In genomic region chr3:50303038-50303815, GRCh38 we compare ENCODE assay signal across 8 cellular contexts. TPM values are rescaled to one million over a fixed set of nuclear protein-coding genes. Genes with fewer than 3 reads are reported as not detected.
DNase-seq lines count a peak whose midpoint lies in the region; ATAC-seq, FAIRE-seq and TF ChIP-seq lines count a peak whose summit lies in the region.

TSS of gene HYAL1 (minus strand) at chr3:50303574. CDS start at chr3:50302956, 618 bp downstream.

- H3K4ac ChIP-seq in IMR-90 (ENCODE audit: low read depth, low read length), result no peak within 1 kb of the TSS

- intact Hi-C loops in IMR-90 (cut with micrococcal nuclease), result no loop called here
- intact Hi-C loops in spleen (cut with DNase I; ENCODE audit: low total_unique reads), result no loop called here

- CTCF ChIA-PET in IMR-90 (lab: Yijun Ruan, JAX), result no interaction called here

- H3K4me3 ChIP-seq in IMR-90 (ENCODE audit: insufficient read depth, low read depth, low read length) (no peak within 1 kb of the TSS), keratinocyte (ENCODE audit: control insufficient read depth in 2 of 3, extremely low read depth in 1 of 3, insufficient read depth in 2 of 3, low read depth in 1 of 3, low read length in 3 of 3) (peak within 1 kb of the TSS in 2 of 3 experiments; percentile 11 to 14), spleen (peak within 1 kb of the TSS; percentile 6 to 90 (median 34))

- no peak within 1 kb of the TSS for H2BK120ac ChIP-seq in IMR-90 (ENCODE audit: low read depth, low read length)

- H3K9me3 ChIP-seq in IMR-90 (ENCODE audit: control insufficient read depth, insufficient read depth, low read length), result 0 out of 2 replicates have a peak, but pooled peaks cover 3% of the 10 kb centered on the region
- H3K9me3 ChIP-seq in keratinocyte (ENCODE audit: control insufficient read depth, low read depth, low read length), result no peaks in the 10 kb centered on the region
- peaks cover 0 to 10% (median 5%) of the 10 kb centered on the region in 8 donors for H3K9me3 ChIP-seq in spleen

- BruUV-seq in IMR-90 (replicated peaks; lab: Mats Ljungman, UMichigan), result no TSS peak

- H2BK5ac ChIP-seq in IMR-90 (ENCODE audit: low read depth, low read length, poor library complexity, severe bottlenecking), result no peak within 1 kb of the TSS

- peaks cover 18% of the 10 kb centered on the region for H3K9me1 ChIP-seq in IMR-90 (ENCODE audit: insufficient read depth, low read length)
- peaks cover 3% of the 10 kb centered on the region for H3K9me1 ChIP-seq in keratinocyte (ENCODE audit: control insufficient read depth, extremely low read depth, insufficient read depth, low read length)

- H3K27me3 Mint-ChIP-seq in effector memory CD8-positive, alpha-beta T cell, result no peaks in the 10 kb centered on the region

- peaks cover 17 to 19% of the 10 kb centered on the region in 2 donors for H3K4me1 Mint-ChIP-seq in effector memory CD8-positive, alpha-beta T cell (ENCODE audit: low read depth in 2 of 2)

- H3K4me3 Mint-ChIP-seq in effector memory CD8-positive, alpha-beta T cell, result no peak within 1 kb of the TSS

- H3K14ac ChIP-seq in IMR-90 (replicated peaks; ENCODE audit: low read depth, low read length), result no peak within 1 kb of the TSS

- H3K9ac ChIP-seq in IMR-90 (ENCODE audit: low read depth, low read length) (no peak within 1 kb of the TSS), keratinocyte (ENCODE audit: control insufficient read depth, extremely low read depth, insufficient read depth, low read length) (peak within 1 kb of the TSS; percentile 41)

- peaks cover 9% of the 10 kb centered on the region for H3K36me3 Mint-ChIP-seq in effector memory CD8-positive, alpha-beta T cell (ENCODE audit: insufficient read depth)

- in situ Hi-C loops in IMR-90 (cut with MboI; ENCODE audit: low sequenced_read_pairs), result no loop called here

- H3K36me3 ChIP-seq in IMR-90 (ENCODE audit: control insufficient read depth, insufficient read depth, low read length), result no peaks in the 10 kb centered on the region
- H3K36me3 ChIP-seq in keratinocyte (ENCODE audit: control insufficient read depth in 2 of 2, extremely low read depth in 1 of 2, insufficient read depth in 2 of 2, low read length in 2 of 2), result no peaks in the 10 kb centered on the region
- peaks cover 0 to 9% (median 0%) of the 10 kb centered on the region in 6 donors for H3K36me3 ChIP-seq in spleen

- ATAC-seq in IMR-90 (ENCODE audit: low read depth), result no peak
- ATAC-seq in effector memory CD8-positive, alpha-beta T cell (replicated peaks), result no peak

- WGBS in IMR-90 (ENCODE audit: extremely low coverage in 2 of 2, insufficient read length in 1 of 2), 2 experiments, result 72% methylated on average over 6 of the region's 13 CpGs; no CpG with 5 or more reads in 1 of the 2 experiments
- 34 to 72% (median 54%) methylated on average over 8 to 13 of the region's 13 CpGs for WGBS in spleen, 5 donors

- H3K23ac ChIP-seq in IMR-90 (ENCODE audit: low read depth, low read length), result no peak within 1 kb of the TSS

- H3K4me2 ChIP-seq in IMR-90 (ENCODE audit: low read depth, low read length), result no peak within 1 kb of the TSS
- peak within 1 kb of the TSS; percentile 37 for H3K4me2 ChIP-seq in keratinocyte (ENCODE audit: control insufficient read depth, extremely low read depth, insufficient read depth, low read depth, low read length)

- no peak within 1 kb of the TSS for H4K5ac ChIP-seq in IMR-90 (ENCODE audit: low read depth, low read length)

- FAIRE-seq in keratinocyte (lab: Jason Lieb, UNC), result peak; percentile 13

- H3K4me1 ChIP-seq in IMR-90 (ENCODE audit: control insufficient read depth, insufficient read depth, low read length) (peaks cover 11% of the 10 kb centered on the region), keratinocyte (ENCODE audit: control insufficient read depth, extremely low read depth, insufficient read depth, low read length) (peaks cover 36% of the 10 kb centered on the region), spleen (peaks cover 14 to 70% (median 38%) of the 10 kb centered on the region in 6 donors)

- no peak within 1 kb of the TSS for H4K8ac ChIP-seq in IMR-90 (ENCODE audit: low read depth in 2 of 2, low read length in 2 of 2)

- peaks cover 8% of the 10 kb centered on the region for H3K79me2 ChIP-seq in keratinocyte (ENCODE audit: control insufficient read depth, insufficient read depth, low read length)

- dilution Hi-C loops in IMR-90 (cut with HindIII; ENCODE audit: low sequenced_read_pairs, unreplicated experiment) (no loop called here), keratinocyte (cut with MboI; ENCODE audit: extremely low pct_ligation_motif_present, low sequenced_read_pairs) (no loop called here)

- H2AFZ ChIP-seq in IMR-90 (replicated peaks; ENCODE audit: low read length, poor library complexity), result no peak within 1 kb of the TSS
- H2AFZ ChIP-seq in keratinocyte (ENCODE audit: control insufficient read depth, low read length), result no peak within 1 kb of the TSS

- no peak within 1 kb of the TSS for H2AK9ac ChIP-seq in IMR-90 (replicated peaks; ENCODE audit: low read depth, low read length, poor library complexity)

- H3K27me3 ChIP-seq in IMR-90 (ENCODE audit: control insufficient read depth, insufficient read depth, low read length), result no peaks in the 10 kb centered on the region
- H3K27me3 ChIP-seq in keratinocyte (ENCODE audit: control insufficient read depth, extremely low read depth, insufficient read depth, low read length), result no peaks in the 10 kb centered on the region
- H3K27me3 ChIP-seq in spleen (replicated peaks in 1 of 7), result no peaks in the 10 kb centered on the region

- no peak within 1 kb of the TSS for H4K91ac ChIP-seq in IMR-90 (ENCODE audit: insufficient read depth, low read depth, low read length)

- peaks cover 13 to 23% of the 10 kb centered on the region in 2 experiments for H3K79me1 ChIP-seq in IMR-90 (ENCODE audit: low read depth in 1 of 2, low read length in 2 of 2)

- no peak within 1 kb of the TSS for H2BK20ac ChIP-seq in IMR-90 (ENCODE audit: low read depth, low read length)

- H3K27ac Mint-ChIP-seq in effector memory CD8-positive, alpha-beta T cell, result no peak within 1 kb of the TSS

- no peaks in the 10 kb centered on the region for H3K9me3 Mint-ChIP-seq in effector memory CD8-positive, alpha-beta T cell

- no peak within 1 kb of the TSS for H3K56ac ChIP-seq in IMR-90 (ENCODE audit: extremely low read depth, insufficient read depth, low read length)

- H4K20me1 ChIP-seq in IMR-90 (ENCODE audit: insufficient read depth, low read length) (no peaks in the 10 kb centered on the region), keratinocyte (ENCODE audit: control insufficient read depth, extremely low read depth, insufficient read depth, low read length) (no peaks in the 10 kb centered on the region)

- no peak for TF ChIP-seq RAD21 in IMR-90 (IDR thresholded peaks at IDR 0.05; ENCODE audit: low read length)

- POLR2A ChIA-PET in IMR-90 (lab: Charles Lee; ENCODE audit: unreplicated experiment), result no interaction called here

- DNase-seq in IMR-90 (no peak), caudate nucleus (lab: John Stamatoyannopoulos, UW) (no peak), keratinocyte (ENCODE audit: low read depth, low spot score) (no peak), spleen (peak; percentile 91), activated T-cell treated with anti-CD3 and anti-CD28 coated beads for 4 hours (no peak), NCI-H2029 (lab: John Stamatoyannopoulos, UW) (no peak)
- DNase-seq in stimulated activated CD4-positive, alpha-beta T cell treated with anti-CD3 and anti-CD28 coated beads, Interleukin-4, amount 100 ng/mL, for 1 hour, result no peak
- DNase-seq in effector memory CD8-positive, alpha-beta T cell, result no peak

- H2AK5ac ChIP-seq in IMR-90 (ENCODE audit: low read depth, low read length), result no peak within 1 kb of the TSS

- no peak within 1 kb of the TSS for H3K18ac ChIP-seq in IMR-90 (ENCODE audit: low read depth, low read length)

- no peak for TF ChIP-seq POLR2A in IMR-90 (IDR thresholded peaks at IDR 0.05; ENCODE audit: low read depth, low read length)
- TF ChIP-seq POLR2A in spleen (IDR thresholded peaks at IDR 0.05), result no peak

- H3K27ac ChIP-seq in IMR-90 (ENCODE audit: insufficient read depth, low read length) (no peak within 1 kb of the TSS), caudate nucleus (ENCODE audit: low read depth, low read length) (peak within 1 kb of the TSS; percentile 48), keratinocyte (ENCODE audit: control insufficient read depth, insufficient read depth, low read length) (peak within 1 kb of the TSS; percentile 60), spleen (peak within 1 kb of the TSS; percentile 2 to 98 (median 94))

- TF ChIP-seq CTCF in IMR-90 (conservative IDR thresholded peaks at IDR 0.05; ENCODE audit: low read depth, low read length) (0 out of 2 replicates have a peak, but pooled peaks have one; percentile 9), keratinocyte (optimal IDR thresholded peaks at IDR 0.05 in 1 of 3, IDR thresholded peaks at IDR 0.05 in 1 of 3, conservative IDR thresholded peaks at IDR 0.05 in 1 of 3; ENCODE audit: extremely low read depth in 1 of 3, insufficient read depth in 2 of 3, low read length in 3 of 3) (peak in 2 of 3 experiments; percentile 12 to 26), spleen (IDR thresholded peaks at IDR 0.05 in 8 of 11, conservative IDR thresholded peaks at IDR 0.05 in 3 of 11) (peak in 1 of 11 experiments; percentile 34)

- no peak within 1 kb of the TSS for H2BK15ac ChIP-seq in IMR-90 (ENCODE audit: low read depth, low read length)

TF ChIP-seq in IMR-90, 13 proteins besides CTCF, POLR2A, EP300 and RAD21 (continues in another document):
- TF ChIP-seq CHD1 (IDR thresholded peaks at IDR 0.05; ENCODE audit: low read depth, low read length) (no peak), BHLHE40 (IDR thresholded peaks at IDR 0.05; ENCODE audit: low read depth, low read length) (no peak)

RNA-seq across cellular contexts. Expression of gene HYAL1, which starts in this region (rescaled TPM):
- total RNA-seq in IMR-90 (2012; rRNA removed) (under 0.01 and 0.36 TPM in 2 replicates), spleen (100 to 1,000 TPM in 5 of 7 donors, 10 to 100 TPM in 2; 46.8 to 172 (median 122) TPM)
- polyA plus RNA-seq in IMR-90 (2012; rRNA removed) (0.29 and 0.32 TPM in 2 replicates), keratinocyte (13.9 to 24.5 TPM (median 15.3 TPM) in 3 replicates), spleen (10 to 100 TPM; 18.2 to 49.4 (median 46.6) TPM)
- 0.21 and 0.32 TPM in 2 replicates for polyA plus RNA-seq in IMR-90 (2012; cell fraction: cytosol; rRNA removed)
- 1.4 and 2.3 TPM in 2 replicates for polyA plus RNA-seq in IMR-90 (2012; cell fraction: nucleus; rRNA removed; ENCODE audit: low replicate concordance)
- 5.8 TPM for polyA plus RNA-seq in keratinocyte (2011; ENCODE audit: low read depth)
- polyA plus RNA-seq in keratinocyte (2011; cell fraction: cytosol; rRNA removed), result 13.3 and 14.8 TPM in 2 replicates
- polyA plus RNA-seq in keratinocyte (2011; cell fraction: nucleus; rRNA removed), result 56.6 and 77.5 TPM in 2 replicates
- polyA plus RNA-seq in keratinocyte (2012; ENCODE audit: low replicate concordance), result 16.2 and 17.9 TPM in 2 replicates
- polyA minus RNA-seq in keratinocyte, result 20.5 to 37.4 TPM (median 20.7 TPM) in 3 replicates
- 16.7 TPM for polyA minus RNA-seq in keratinocyte (2011; cell fraction: cytosol; rRNA and poly(A)+ RNA removed)
- 25.2 and 27.6 TPM in 2 replicates for polyA minus RNA-seq in keratinocyte (2011; cell fraction: nucleus; rRNA and poly(A)+ RNA removed)

Comparison
In these comparisons a context has a peak if more than half of its experiments do, and no peak if none do; other contexts are left out.
1. RNA of gene HYAL1 (total RNA-seq): 46.8 to 172 TPM in spleen; under 0.01 to 0.36 TPM in IMR-90; every median in the first group is over 10 times any median in the second.